In the genomic region with DNA sequence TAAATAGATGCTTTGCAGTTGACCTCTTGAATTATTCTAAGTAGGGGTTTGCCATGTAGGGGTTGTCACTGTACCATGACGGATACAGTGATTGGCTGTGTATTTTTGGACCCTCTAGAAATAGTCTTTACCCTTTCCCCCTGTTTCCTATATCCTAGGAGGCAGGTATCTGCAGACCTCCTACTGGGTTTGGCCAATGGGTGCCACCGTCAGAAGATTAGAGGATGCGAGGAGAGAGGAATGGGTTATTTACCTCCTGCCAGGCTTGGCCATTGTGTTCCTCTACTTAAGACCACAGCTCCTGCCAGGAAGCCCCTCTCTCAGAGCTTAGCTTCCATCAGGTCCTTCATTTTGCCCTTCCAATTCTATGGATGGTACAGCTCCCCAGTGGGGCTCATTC, we compare ENCODE assay signal across 27 cellular contexts. TPM values are rescaled to one million over a fixed set of nuclear protein-coding genes. Genes with fewer than 3 reads are reported as not detected.
"Had no signal": no experiment of that assay in that cellular context is flagged by ENCODE, and none has a peak within 500 bp of the region (broad histone marks: within the 10 kb centered on the region; RNA-seq: fewer than 3 reads in every experiment).

No MANE protein-coding gene starts in this region.

- H3K4me3 Mint-ChIP-seq: T-cell had no signal

- H3K9ac ChIP-seq: SK-N-SH had no signal

- H3K9me3 Mint-ChIP-seq: T-cell had no signal

- H3K27ac ChIP-seq: RWPE1 had no signal

- ATAC-seq: Panc1, PC-3, T-cell had no signal

- H3K36me3 Mint-ChIP-seq: T-cell had no signal

- H3K4me1 Mint-ChIP-seq: T-cell had no signal

- H3K9me2 ChIP-seq: SK-N-SH had no signal

- DNase-seq: KBM-7, MV-4-11, NCI-H1048, NCI-H1105 treated with DMSO at 0.1 percent for 48 hours, NCI-H1417 treated with DMSO at 0.1 percent for 48 hours, NCI-H146, NCI-H1694 treated with DMSO at 0.1 percent for 48 hours, NCI-H1930, NCI-H2081, NCI-H2107, NCI-H226, NCI-H524, NCI-H526 treated with DMSO at 0.1 percent for 48 hours, NCI-H774, PC-3, SHP77, SK-N-SH, SW 1271, T-cell had no signal

- H3K27ac Mint-ChIP-seq: T-cell had no signal

- H3K9me3 ChIP-seq: SK-N-SH had no signal

- H3K4me2 ChIP-seq: SK-N-SH had no signal

RNA-seq across cellular contexts. Expression of gene CLRN1, which starts 40.2 kb away (rescaled TPM):
- total RNA-seq: HT-29, LHCN-M2, MCF 10A, NCI-H460, OCI-LY7, PC-3, SK-MEL-5, T-cell had no signal
- polyA plus RNA-seq: SK-N-SH had no signal
